1 cellular context compared by ENCODE assay signal in genomic region chr17:50370052-50370451, GRCh38.
A peak's percentile ranks its signal among the peaks of the same experiment; 100 is the strongest.
TF ChIP-seq lines count a peak whose summit lies in the region.

No MANE protein-coding gene starts in this region.

TF ChIP-seq in GM12878, 131 proteins besides CTCF, POLR2A, EP300 and RAD21:
- TF ChIP-seq NFYA (IDR thresholded peaks at IDR 0.05; ENCODE audit: borderline replicate concordance, low read depth, low read length): no peak
- TF ChIP-seq POLR2AphosphoS5 (IDR thresholded peaks at IDR 0.05; ENCODE audit: low read length): 0 out of 2 replicates have a peak, but pooled peaks have one; percentile 16
TF ChIP-seq in GM12878: peak in this region for 1.
